ENCODE assay signal across 8 cellular contexts in genomic region chr15:60478633-60479360, GRCh38. TPM values are rescaled to one million over a fixed set of nuclear protein-coding genes. Genes with fewer than 3 reads are reported as not detected.
A peak's percentile ranks its signal among the peaks of the same experiment; 100 is the strongest.
DNase-seq lines count a peak whose midpoint lies in the region; ATAC-seq and TF ChIP-seq lines count a peak whose summit lies in the region.

Gene ICE2 (minus strand): TSS chr15:60479142. CDS start chr15:60477977, 1,165 bp downstream.

- no peaks in the 10 kb centered on the region for H3K9me3 ChIP-seq in T-helper 17 cell (ENCODE audit: control insufficient read depth, low read length, poor library complexity, severe bottlenecking)
- no peaks in the 10 kb centered on the region for H3K9me3 ChIP-seq in prostate gland

- no peaks in the 10 kb centered on the region for H3K27me3 ChIP-seq in prostate gland (replicated peaks; ENCODE audit: insufficient read depth)

- H3K4me3 Mint-ChIP-seq in T-helper 17 cell: peak within 1 kb of the TSS; percentile 99

- ATAC-seq in HG02885 (IDR thresholded peaks at IDR 0.05; ENCODE audit: poor library complexity, unreplicated experiment) (peak; percentile 89), T-helper 17 cell (peak; percentile 92), left ventricle myocardium superior (peak; percentile 96)

- H3K36me3 Mint-ChIP-seq in T-helper 17 cell (ENCODE audit: low read depth): peaks cover 9% of the 10 kb centered on the region

- H3K27me3 Mint-ChIP-seq in T-helper 17 cell: no peaks in the 10 kb centered on the region

- peaks cover 44% of the 10 kb centered on the region for H3K4me1 Mint-ChIP-seq in T-helper 17 cell

- intact Hi-C loops in left ventricle myocardium superior (cut with micrococcal nuclease): no loop called here
- intact Hi-C loops in prostate gland (cut with DNase I): no loop called here

- peak within 1 kb of the TSS; percentile 75 to 84 for H3K4me3 ChIP-seq in prostate gland
- peak within 1 kb of the TSS; percentile 56 for H3K4me3 ChIP-seq in urinary bladder (ENCODE audit: low read depth, low read length)

- H3K4me1 ChIP-seq in prostate gland (replicated peaks) (peaks cover 10% of the 10 kb centered on the region), urinary bladder (ENCODE audit: insufficient read depth) (no peaks in the 10 kb centered on the region)

- peak within 1 kb of the TSS; percentile 88 for H3K27ac ChIP-seq in angular gyrus (ENCODE audit: low read depth, low read length)
- peak within 1 kb of the TSS; percentile 95 to 96 for H3K27ac ChIP-seq in prostate gland
- H3K27ac ChIP-seq in urinary bladder (ENCODE audit: low read depth): peak within 1 kb of the TSS; percentile 87

- TF ChIP-seq POLR2A in GM15510 (IDR thresholded peaks at IDR 0.05; ENCODE audit: borderline replicate concordance, extremely low read depth, insufficient read length): peak; percentile 98
- TF ChIP-seq POLR2A in prostate gland (IDR thresholded peaks at IDR 0.05): peak; percentile 84

- WGBS in prostate gland: under 1% methylated on average over 57 of the region's 57 CpGs
- WGBS in urinary bladder: under 1% methylated on average over 57 of the region's 57 CpGs

- H3K27ac Mint-ChIP-seq in T-helper 17 cell: peak within 1 kb of the TSS; percentile 99

- peak in 2 of 4 experiments; percentile 19 to 41 for TF ChIP-seq CTCF in prostate gland (IDR thresholded peaks at IDR 0.05)

- no peaks in the 10 kb centered on the region for H3K36me3 ChIP-seq in prostate gland
- H3K36me3 ChIP-seq in urinary bladder (ENCODE audit: insufficient read depth): peaks cover 3% of the 10 kb centered on the region

- DNase-seq in NCI-H1694 treated with DMSO at 0.1 percent for 48 hours (lab: John Stamatoyannopoulos, UW) (peak; percentile 76), T-helper 17 cell (peak; percentile 91 to 92 (median 91)), left ventricle myocardium superior (peak; percentile 98), prostate gland (ENCODE audit: low spot score) (peak; percentile 95)

RNA-seq across cellular contexts. Expression of gene ICE2, which starts in this region (rescaled TPM):
- total RNA-seq in T-helper 17 cell (10 to 100 TPM; 32.9 to 39.8 TPM), left ventricle myocardium superior (23.0 TPM), prostate gland (10 to 100 TPM; 33.0 to 34.5 TPM), urinary bladder (123 TPM)
- polyA plus RNA-seq in urinary bladder: 18.7 TPM

Comparison
In these comparisons a context has a peak if more than half of its experiments do, and no peak if none do; other contexts are left out.
1. Peak in every context shown above with its lines: DNase-seq, ATAC-seq, H3K4me3 ChIP-seq and H3K27ac ChIP-seq.